ENCODE assay signal across 1 cellular context in genomic region chr6:160106701-160107100, GRCh38.
TF ChIP-seq lines count a peak whose summit lies in the region.

No MANE protein-coding gene starts in this region.

TF ChIP-seq in K562, 482 proteins besides CTCF, POLR2A, EP300 and RAD21 (continued from another document):
- TF ChIP-seq, protein P1, sequence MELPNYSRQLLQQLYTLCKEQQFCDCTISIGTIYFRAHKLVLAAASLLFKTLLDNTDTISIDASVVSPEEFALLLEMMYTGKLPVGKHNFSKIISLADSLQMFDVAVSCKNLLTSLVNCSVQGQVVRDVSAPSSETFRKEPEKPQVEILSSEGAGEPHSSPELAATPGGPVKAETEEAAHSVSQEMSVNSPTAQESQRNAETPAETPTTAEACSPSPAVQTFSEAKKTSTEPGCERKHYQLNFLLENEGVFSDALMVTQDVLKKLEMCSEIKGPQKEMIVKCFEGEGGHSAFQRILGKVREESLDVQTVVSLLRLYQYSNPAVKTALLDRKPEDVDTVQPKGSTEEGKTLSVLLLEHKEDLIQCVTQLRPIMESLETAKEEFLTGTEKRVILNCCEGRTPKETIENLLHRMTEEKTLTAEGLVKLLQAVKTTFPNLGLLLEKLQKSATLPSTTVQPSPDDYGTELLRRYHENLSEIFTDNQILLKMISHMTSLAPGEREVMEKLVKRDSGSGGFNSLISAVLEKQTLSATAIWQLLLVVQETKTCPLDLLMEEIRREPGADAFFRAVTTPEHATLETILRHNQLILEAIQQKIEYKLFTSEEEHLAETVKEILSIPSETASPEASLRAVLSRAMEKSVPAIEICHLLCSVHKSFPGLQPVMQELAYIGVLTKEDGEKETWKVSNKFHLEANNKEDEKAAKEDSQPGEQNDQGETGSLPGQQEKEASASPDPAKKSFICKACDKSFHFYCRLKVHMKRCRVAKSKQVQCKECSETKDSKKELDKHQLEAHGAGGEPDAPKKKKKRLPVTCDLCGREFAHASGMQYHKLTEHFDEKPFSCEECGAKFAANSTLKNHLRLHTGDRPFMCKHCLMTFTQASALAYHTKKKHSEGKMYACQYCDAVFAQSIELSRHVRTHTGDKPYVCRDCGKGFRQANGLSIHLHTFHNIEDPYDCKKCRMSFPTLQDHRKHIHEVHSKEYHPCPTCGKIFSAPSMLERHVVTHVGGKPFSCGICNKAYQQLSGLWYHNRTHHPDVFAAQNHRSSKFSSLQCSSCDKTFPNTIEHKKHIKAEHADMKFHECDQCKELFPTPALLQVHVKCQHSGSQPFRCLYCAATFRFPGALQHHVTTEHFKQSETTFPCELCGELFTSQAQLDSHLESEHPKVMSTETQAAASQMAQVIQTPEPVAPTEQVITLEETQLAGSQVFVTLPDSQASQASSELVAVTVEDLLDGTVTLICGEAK (IDR thresholded peaks at IDR 0.05): 0 out of 2 replicates have a peak, but pooled peaks have one; percentile 25
- TF ChIP-seq, protein P1 (CRISPR knock-in tag; IDR thresholded peaks at IDR 0.05): no peak
